Comparison of ENCODE assay signal across 31 cellular contexts in the genomic region with DNA sequence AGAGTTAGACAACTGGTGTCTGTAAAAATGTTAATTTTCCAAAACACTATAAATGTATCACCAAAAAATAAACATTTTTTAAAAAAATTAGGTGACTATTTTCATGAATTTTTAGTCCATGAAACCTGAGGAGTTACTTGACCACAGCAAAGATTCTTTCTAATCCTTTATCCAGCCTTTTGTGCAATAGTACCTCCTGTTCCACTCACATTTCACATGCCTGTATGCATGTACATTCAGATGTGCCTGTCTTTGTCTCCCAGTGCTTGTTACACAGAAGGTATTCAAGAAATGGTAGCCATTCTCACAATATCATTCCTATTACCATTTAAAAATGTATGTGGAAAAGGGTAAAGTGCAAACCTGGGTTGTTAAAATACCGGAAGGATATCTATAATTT.
"Had no signal": no experiment of that assay in that cellular context is flagged by ENCODE, and none has a peak within 500 bp of the region (broad histone marks: within the 10 kb centered on the region; RNA-seq: fewer than 3 reads in every experiment).

No MANE protein-coding gene starts in this region.

- H3K36me3 Mint-ChIP-seq: activated naive CD8-positive, alpha-beta T cell treated with anti-CD3 and anti-CD28 coated beads for 36 hours; T-cell had no signal

- H3K27ac ChIP-seq: adrenal gland, ascending aorta, brain microvascular endothelial cell, colonic mucosa, epithelial cell of prostate, esophagus squamous epithelium, gastroesophageal sphincter, heart right ventricle, WERI-Rb-1 had no signal

- H3K4me3 ChIP-seq: adrenal gland, ascending aorta, colonic mucosa, esophagus squamous epithelium, gastroesophageal sphincter, heart right ventricle had no signal

- H3K4me3 Mint-ChIP-seq: activated B cell treated with CpG ODN at 0.5 μM for 24 hours; activated CD8-positive, alpha-beta T cell treated with anti-CD3 and anti-CD28 coated beads for 36 hours; activated naive CD8-positive, alpha-beta T cell treated with anti-CD3 and anti-CD28 coated beads for 36 hours; activated naive CD8-positive, alpha-beta T cell treated with anti-CD3 and anti-CD28 coated beads, Interleukin-2, amount 50 U/mL, for 24 hours; activated T-cell treated with anti-CD3 and anti-CD28 coated beads, Interleukin-2, amount 50 U/mL, for 4 hours; activated T-helper 17 cell treated with anti-CD3 and anti-CD28 coated beads, Interleukin-2, amount 50 U/mL, for 72 hours; central memory CD8-positive, alpha-beta T cell; T-cell; T-helper 1 cell treated with Interleukin-12 subunit alpha and Interleukin-12 subunit beta and Interleukin-4 antibody, amounts not matched to agents 30 μg/mL and 1 μg/mL, for 36 hours; T-helper 2 cell treated with Interferon-gamma antibody and Interleukin-4, amounts not matched to agents 5 μg/mL and 100 μg/mL, for 36 hours had no signal

- H3K9me3 Mint-ChIP-seq: activated B cell treated with CpG ODN at 0.5 μM for 24 hours; activated CD8-positive, alpha-beta T cell treated with anti-CD3 and anti-CD28 coated beads for 36 hours; activated naive CD8-positive, alpha-beta T cell treated with anti-CD3 and anti-CD28 coated beads for 36 hours; activated T-cell treated with anti-CD3 and anti-CD28 coated beads, Interleukin-2, amount 50 U/mL, for 4 hours; activated T-helper 17 cell treated with anti-CD3 and anti-CD28 coated beads, Interleukin-2, amount 50 U/mL, for 72 hours; T-helper 1 cell treated with Interleukin-12 subunit alpha and Interleukin-12 subunit beta and Interleukin-4 antibody, amounts not matched to agents 30 μg/mL and 1 μg/mL, for 36 hours; T-helper 2 cell treated with Interferon-gamma antibody and Interleukin-4, amounts not matched to agents 5 μg/mL and 100 μg/mL, for 36 hours had no signal

- H3K4me1 ChIP-seq: adrenal gland, colonic mucosa, esophagus squamous epithelium, heart right ventricle had no signal

- H3K9me3 ChIP-seq: adrenal gland, ascending aorta, colonic mucosa, esophagus squamous epithelium, gastroesophageal sphincter, heart right ventricle had no signal

- H3K27me3 Mint-ChIP-seq: activated B cell treated with CpG ODN at 0.5 μM for 24 hours; activated CD8-positive, alpha-beta T cell treated with anti-CD3 and anti-CD28 coated beads for 36 hours; activated naive CD8-positive, alpha-beta T cell treated with anti-CD3 and anti-CD28 coated beads for 36 hours; activated naive CD8-positive, alpha-beta T cell treated with anti-CD3 and anti-CD28 coated beads, Interleukin-2, amount 50 U/mL, for 24 hours; activated T-helper 17 cell treated with anti-CD3 and anti-CD28 coated beads, Interleukin-2, amount 50 U/mL, for 72 hours; central memory CD8-positive, alpha-beta T cell; T-cell had no signal

- ATAC-seq: activated CD4-positive, CD25-positive, alpha-beta regulatory T cell treated with anti-CD3 and anti-CD28 coated beads, Interleukin-2, amount 50 U/mL, for 24 hours; activated CD8-positive, alpha-beta T cell treated with anti-CD3 and anti-CD28 coated beads for 36 hours; activated naive CD8-positive, alpha-beta T cell treated with anti-CD3 and anti-CD28 coated beads, Interleukin-2, amount 50 U/mL, for 24 hours; activated T-cell treated with anti-CD3 and anti-CD28 coated beads, Interleukin-2, amount 50 U/mL, for 4 hours; activated T-helper 17 cell treated with anti-CD3 and anti-CD28 coated beads, Interleukin-2, amount 50 U/mL, for 72 hours; gastroesophageal sphincter; heart right ventricle; T-cell had no signal

- H3K27me3 ChIP-seq: adrenal gland, ascending aorta, brain microvascular endothelial cell, colonic mucosa, esophagus squamous epithelium, gastroesophageal sphincter had no signal

- H3K27ac Mint-ChIP-seq: activated B cell treated with CpG ODN at 0.5 μM for 24 hours; activated CD8-positive, alpha-beta T cell treated with anti-CD3 and anti-CD28 coated beads for 36 hours; activated naive CD8-positive, alpha-beta T cell treated with anti-CD3 and anti-CD28 coated beads for 36 hours; activated naive CD8-positive, alpha-beta T cell treated with anti-CD3 and anti-CD28 coated beads, Interleukin-2, amount 50 U/mL, for 24 hours; activated T-helper 17 cell treated with anti-CD3 and anti-CD28 coated beads, Interleukin-2, amount 50 U/mL, for 72 hours; T-cell; T-helper 1 cell treated with Interleukin-12 subunit alpha and Interleukin-12 subunit beta and Interleukin-4 antibody, amounts not matched to agents 30 μg/mL and 1 μg/mL, for 36 hours; T-helper 2 cell treated with Interferon-gamma antibody and Interleukin-4, amounts not matched to agents 5 μg/mL and 100 μg/mL, for 36 hours had no signal

- H3K36me3 ChIP-seq: adrenal gland, ascending aorta, brain microvascular endothelial cell, colonic mucosa, esophagus squamous epithelium, gastroesophageal sphincter, heart right ventricle, WERI-Rb-1 had no signal

- DNase-seq: activated B cell treated with CpG ODN at 0.5 μM for 24 hours; activated CD4-positive, alpha-beta T cell treated with anti-CD3 and anti-CD28 coated beads for 48 hours; activated CD4-positive, alpha-beta T cell treated with anti-CD3 and anti-CD28 coated beads, Interleukin-2, amount 50 U/mL, for 1 hour; activated CD4-positive, alpha-beta T cell treated with anti-CD3 and anti-CD28 coated beads, Interleukin-2, amount 50 U/mL, for 48 hours; activated CD8-positive, alpha-beta memory T cell treated with anti-CD3 and anti-CD28 coated beads for 24 hours; activated CD8-positive, alpha-beta T cell treated with anti-CD3 and anti-CD28 coated beads for 36 hours; activated effector memory CD4-positive, alpha-beta T cell treated with Interleukin-2 at 50 U/mL for 16 hours; activated gamma-delta T cell treated with Interleukin-2 at 50 U/mL for 16 hours; activated naive CD4-positive, alpha-beta T cell treated with anti-CD3 and anti-CD28 coated beads, Interleukin-2, amount 50 U/mL, for 16 hours; activated naive CD4-positive, alpha-beta T cell treated with Interleukin-2 at 50 U/mL for 16 hours; activated naive CD8-positive, alpha-beta T cell treated with anti-CD3 and anti-CD28 coated beads for 36 hours; activated naive CD8-positive, alpha-beta T cell treated with anti-CD3 and anti-CD28 coated beads, Interleukin-2, amount 50 U/mL, for 24 hours; activated T-cell treated with anti-CD3 and anti-CD28 coated beads, Interleukin-2, amount 50 U/mL, for 4 hours; adrenal gland; brain microvascular endothelial cell; colonic mucosa; effector CD8-positive, alpha-beta T cell; esophagus squamous epithelium; foreskin melanocyte; heart right ventricle; T-cell; T1000; WERI-Rb-1 had no signal

- H3K4me1 Mint-ChIP-seq: activated B cell treated with CpG ODN at 0.5 μM for 24 hours; activated naive CD8-positive, alpha-beta T cell treated with anti-CD3 and anti-CD28 coated beads for 36 hours; activated naive CD8-positive, alpha-beta T cell treated with anti-CD3 and anti-CD28 coated beads, Interleukin-2, amount 50 U/mL, for 24 hours; activated T-helper 17 cell treated with anti-CD3 and anti-CD28 coated beads, Interleukin-2, amount 50 U/mL, for 72 hours; central memory CD8-positive, alpha-beta T cell; T-cell had no signal
